17 cellular contexts compared by ENCODE assay signal in genomic region chr2:17195016-17195415, GRCh38.
DNase-seq lines count a peak whose midpoint lies in the region; ATAC-seq, FAIRE-seq and TF ChIP-seq lines count a peak whose summit lies in the region.
"Had no signal": no experiment of that assay in that cellular context is flagged by ENCODE, and none has a peak within 500 bp of the region (broad histone marks: within the 10 kb centered on the region; RNA-seq: fewer than 3 reads in every experiment).

No MANE protein-coding gene starts in this region.

- H3K36me3 ChIP-seq in astrocyte (ENCODE audit: insufficient read depth, low read length), result no peaks in the 10 kb centered on the region
- no peaks in the 10 kb centered on the region for H3K36me3 ChIP-seq in gastroesophageal sphincter
- H3K36me3 ChIP-seq in Peyer's patch, result no peaks in the 10 kb centered on the region
- H3K36me3 ChIP-seq: BLaER1 had no signal

- no peaks in the 10 kb centered on the region for H3K79me2 ChIP-seq in astrocyte (ENCODE audit: insufficient read depth, low read length)

- no peaks in the 10 kb centered on the region for H3K9me3 Mint-ChIP-seq in astrocyte (ENCODE audit: unreplicated experiment)
- H3K9me3 Mint-ChIP-seq: GM23338, H9 had no signal

- H3K36me3 Mint-ChIP-seq in astrocyte (ENCODE audit: low read depth, unreplicated experiment), result no peaks in the 10 kb centered on the region
- H3K36me3 Mint-ChIP-seq: CD14-positive monocyte; CD4-positive, alpha-beta memory T cell had no signal

- no peak overlapping the region for H3K27ac ChIP-seq in astrocyte (ENCODE audit: low read depth, low read length)
- H3K27ac ChIP-seq in gastroesophageal sphincter, result no peak overlapping the region
- no peak overlapping the region for H3K27ac ChIP-seq in substantia nigra (ENCODE audit: low read depth, low read length, poor library complexity, severe bottlenecking)
- no peak overlapping the region for H3K27ac ChIP-seq in Peyer's patch
- H3K27ac ChIP-seq: 22Rv1, BLaER1 had no signal

- peaks cover 5% of the 10 kb centered on the region for H3K4me1 Mint-ChIP-seq in astrocyte (ENCODE audit: low read depth, unreplicated experiment)
- H3K4me1 Mint-ChIP-seq: CD14-positive monocyte; CD4-positive, alpha-beta memory T cell had no signal

- DNase-seq in A172 (ENCODE audit: low spot score) (peak; percentile 17), astrocyte (ENCODE audit: low read depth) (peak; percentile 44), choroid plexus epithelial cell (ENCODE audit: low read depth) (peak; percentile 26), myocyte (ENCODE audit: low read depth) (peak; percentile 37), substantia nigra (lab: John Stamatoyannopoulos, UW) (no peak), Peyer's patch (no peak)
- DNase-seq: CD4-positive, alpha-beta memory T cell; DMS153; DMS79; GDM1; H9 had no signal

- H3K4me3 ChIP-seq in astrocyte (ENCODE audit: insufficient read depth, low read depth, low read length) (no peak overlapping the region), choroid plexus epithelial cell (ENCODE audit: low read depth, low read length) (no peak overlapping the region), gastroesophageal sphincter (no peak overlapping the region), Peyer's patch (no peak overlapping the region)
- H3K4me3 ChIP-seq: BLaER1, GM23338 had no signal

- ATAC-seq in gastroesophageal sphincter (no peak), GM19023 (IDR thresholded peaks at IDR 0.05; ENCODE audit: unreplicated experiment) (no peak)
- ATAC-seq: GM23338 had no signal

- 76 to 94% methylated on average over 4 to 5 of the region's 5 CpGs for WGBS in gastroesophageal sphincter (ENCODE audit: low coverage in 1 of 2), 2 donors

- H3K4me2 ChIP-seq in astrocyte (ENCODE audit: low read length), result no peak overlapping the region
- H3K4me2 ChIP-seq: BLaER1, GM23338 had no signal

- H3K9ac ChIP-seq in astrocyte (ENCODE audit: low read length), result no peak overlapping the region
- H3K9ac ChIP-seq: BLaER1 had no signal

- H3K27ac Mint-ChIP-seq in astrocyte (ENCODE audit: unreplicated experiment), result no peak overlapping the region
- H3K27ac Mint-ChIP-seq: CD14-positive monocyte; CD4-positive, alpha-beta memory T cell; GM23338 had no signal

- H3K27me3 ChIP-seq in astrocyte (ENCODE audit: insufficient read depth, low read length) (no peaks in the 10 kb centered on the region), gastroesophageal sphincter (no peaks in the 10 kb centered on the region), Peyer's patch (no peaks in the 10 kb centered on the region)
- H3K27me3 ChIP-seq: BLaER1 had no signal

- TF ChIP-seq CTCF in astrocyte (IDR thresholded peaks at IDR 0.05; ENCODE audit: insufficient read depth, low read depth, low read length) (no peak), choroid plexus epithelial cell (conservative IDR thresholded peaks at IDR 0.05; ENCODE audit: low read depth, low read length) (no peak), gastroesophageal sphincter (IDR thresholded peaks at IDR 0.05) (no peak), Peyer's patch (IDR thresholded peaks at IDR 0.05) (no peak)

- H3K9me3 ChIP-seq in astrocyte (ENCODE audit: insufficient read depth, low read depth, low read length) (no peaks in the 10 kb centered on the region), gastroesophageal sphincter (no peaks in the 10 kb centered on the region), Peyer's patch (no peaks in the 10 kb centered on the region)

- TF ChIP-seq POLR2A in gastroesophageal sphincter (IDR thresholded peaks at IDR 0.05), result no peak
- TF ChIP-seq POLR2A in Peyer's patch (IDR thresholded peaks at IDR 0.05), result no peak

- TF ChIP-seq EP300 in gastroesophageal sphincter (IDR thresholded peaks at IDR 0.05), result no peak

- H2AFZ ChIP-seq in astrocyte (ENCODE audit: low read depth, low read length), result no peak overlapping the region

- H4K20me1 ChIP-seq in astrocyte (ENCODE audit: insufficient read depth, low read length), result no peaks in the 10 kb centered on the region
- H4K20me1 ChIP-seq: BLaER1 had no signal

- H3K27me3 Mint-ChIP-seq in astrocyte (ENCODE audit: low read depth, unreplicated experiment), result peaks cover 4% of the 10 kb centered on the region
- H3K27me3 Mint-ChIP-seq: CD4-positive, alpha-beta memory T cell had no signal

- H3K4me1 ChIP-seq in astrocyte (ENCODE audit: insufficient read depth, low read length) (no peaks in the 10 kb centered on the region), gastroesophageal sphincter (no peaks in the 10 kb centered on the region), Peyer's patch (no peaks in the 10 kb centered on the region)
- H3K4me1 ChIP-seq: BLaER1 had no signal

- H3K4me3 Mint-ChIP-seq in astrocyte (ENCODE audit: unreplicated experiment), result no peak overlapping the region
- H3K4me3 Mint-ChIP-seq: CD14-positive monocyte; CD4-positive, alpha-beta memory T cell; GM23338; H9 had no signal

- FAIRE-seq in astrocyte (lab: Jason Lieb, UNC), result no peak

Comparison
In these comparisons a context has a peak if more than half of its experiments do, and no peak if none do; other contexts are left out.
1. DNase-seq: peak in A172 (single experiment), astrocyte (single experiment), choroid plexus epithelial cell (single experiment) and myocyte (single experiment); none in substantia nigra (0 of 49) and Peyer's patch (0 of 3).